Comparison of ENCODE assay signal across 20 cellular contexts in genomic region chr1:64356636-64357256, GRCh38.
DNase-seq lines count a peak whose midpoint lies in the region; ATAC-seq and TF ChIP-seq lines count a peak whose summit lies in the region.
"Had no signal": no experiment of that assay in that cellular context is flagged by ENCODE, and none has a peak within 500 bp of the region (broad histone marks: within the 10 kb centered on the region; RNA-seq: fewer than 3 reads in every experiment).

No MANE protein-coding gene starts in this region.

- intact Hi-C loops in breast epithelium (cut with DNase I; ENCODE audit: low total_unique reads) (no loop called here), MCF 10A (cut with micrococcal nuclease) (no loop called here), Right ventricle myocardium inferior (cut with DNase I) (no loop called here)

- DNase-seq in breast epithelium (ENCODE audit: low spot score in 2 of 2), result no peak
- DNase-seq in MCF 10A (ENCODE audit: unreplicated experiment), result no peak
- peak; percentile 9 for DNase-seq in endothelial cell (ENCODE audit: low spot score)
- peak; percentile 62 for DNase-seq in islet precursor cell
- DNase-seq in NCI-H1436 treated with DMSO at 0.1 percent for 48 hours (lab: John Stamatoyannopoulos, UW), result no peak
- DNase-seq in Right ventricle myocardium inferior (ENCODE audit: missing footprints), result no peak
- DNase-seq in NCI-H187 treated with DMSO at 0.1 percent for 48 hours (lab: John Stamatoyannopoulos, UW), result no peak
- DNase-seq: CD8-positive, alpha-beta T cell; DND-41; NCI-H1105 treated with DMSO at 0.1 percent for 48 hours; NCI-H2029; NCI-H2171 treated with DMSO at 0.1 percent for 48 hours; NCI-H446 treated with DMSO at 0.1 percent for 48 hours; NCI-H748 treated with DMSO at 0.1 percent for 48 hours; PC-3 had no signal

- ATAC-seq in HG03108 (IDR thresholded peaks at IDR 0.05; ENCODE audit: unreplicated experiment) (no peak), Right ventricle myocardium inferior (no peak)
- ATAC-seq: CD8-positive, alpha-beta T cell; PC-3 had no signal

- H3K9me3 ChIP-seq in breast epithelium, result no peaks in the 10 kb centered on the region
- H3K9me3 ChIP-seq: BLaER1, SJSA1 had no signal

- no peaks in the 10 kb centered on the region for H3K27me3 ChIP-seq in breast epithelium
- H3K27me3 ChIP-seq: BLaER1 had no signal

- TF ChIP-seq POLR2A in breast epithelium (IDR thresholded peaks at IDR 0.05), result no peak

- H3K27ac Mint-ChIP-seq in MCF 10A (ENCODE audit: low read depth, unreplicated experiment) (no peak overlapping the region), endothelial cell (ENCODE audit: unreplicated experiment) (no peak overlapping the region)
- H3K27ac Mint-ChIP-seq: CD8-positive, alpha-beta T cell had no signal

- H3K4me1 Mint-ChIP-seq in MCF 10A (ENCODE audit: insufficient read depth, unreplicated experiment) (no peaks in the 10 kb centered on the region), endothelial cell (ENCODE audit: unreplicated experiment) (peaks cover 32% of the 10 kb centered on the region)
- H3K4me1 Mint-ChIP-seq: IgD-negative memory B cell had no signal

- H3K4me3 Mint-ChIP-seq in MCF 10A (ENCODE audit: unreplicated experiment) (no peak overlapping the region), endothelial cell (ENCODE audit: unreplicated experiment) (no peak overlapping the region)
- H3K4me3 Mint-ChIP-seq: CD8-positive, alpha-beta T cell; IgD-negative memory B cell had no signal

- TF ChIP-seq CTCF in breast epithelium (IDR thresholded peaks at IDR 0.05) (no peak), MCF 10A (IDR thresholded peaks at IDR 0.05; ENCODE audit: unreplicated experiment) (no peak), endothelial cell (IDR thresholded peaks at IDR 0.05; ENCODE audit: unreplicated experiment) (no peak)

- peak overlapping the region; percentile 43 to 61 for H3K27ac ChIP-seq in breast epithelium
- H3K27ac ChIP-seq: 22Rv1, BLaER1, SJSA1 had no signal

- H3K36me3 Mint-ChIP-seq in MCF 10A (ENCODE audit: insufficient read depth, unreplicated experiment) (no peaks in the 10 kb centered on the region), endothelial cell (ENCODE audit: low read depth, unreplicated experiment) (no peaks in the 10 kb centered on the region)
- H3K36me3 Mint-ChIP-seq: CD8-positive, alpha-beta T cell; IgD-negative memory B cell had no signal

- POLR2A ChIA-PET in MCF 10A (lab: Yijun Ruan, JAX), result no interaction called here

- H3K9me3 Mint-ChIP-seq in MCF 10A (ENCODE audit: unreplicated experiment) (no peaks in the 10 kb centered on the region), endothelial cell (ENCODE audit: unreplicated experiment) (no peaks in the 10 kb centered on the region)
- H3K9me3 Mint-ChIP-seq: CD8-positive, alpha-beta T cell; IgD-negative memory B cell had no signal

- no peaks in the 10 kb centered on the region for H3K4me1 ChIP-seq in breast epithelium
- H3K4me1 ChIP-seq: SJSA1 had no signal

- peaks cover 18% of the 10 kb centered on the region for H3K27me3 Mint-ChIP-seq in MCF 10A (ENCODE audit: insufficient read depth, unreplicated experiment)
- peaks cover 2% of the 10 kb centered on the region for H3K27me3 Mint-ChIP-seq in endothelial cell (ENCODE audit: unreplicated experiment)

- BruUV-seq in MCF 10A (replicated peaks; lab: Mats Ljungman, UMichigan), result no TSS peak

- H3K4me3 ChIP-seq in breast epithelium, result no peak overlapping the region
- H3K4me3 ChIP-seq: BLaER1, SJSA1 had no signal

- CTCF ChIA-PET in MCF 10A (lab: Yijun Ruan, JAX), result no interaction called here

- no peaks in the 10 kb centered on the region for H3K36me3 ChIP-seq in breast epithelium
- H3K36me3 ChIP-seq: BLaER1, SJSA1 had no signal

Comparison
In these comparisons a context has a peak if more than half of its experiments do, and no peak if none do; other contexts are left out.
1. DNase-seq: peak in endothelial cell (single experiment) and islet precursor cell (single experiment); none in breast epithelium (0 of 2), MCF 10A (single experiment), NCI-H1436 treated with DMSO at 0.1 percent for 48 hours (single experiment), Right ventricle myocardium inferior (single experiment) and NCI-H187 treated with DMSO at 0.1 percent for 48 hours (single experiment).